Comparison of ENCODE assay signal across 23 cellular contexts in genomic region chr21:26096972-26097371, GRCh38.
A peak's percentile ranks its signal among the peaks of the same experiment; 100 is the strongest.
DNase-seq lines count a peak whose midpoint lies in the region; ATAC-seq and TF ChIP-seq lines count a peak whose summit lies in the region.
"Had no signal": no experiment of that assay in that cellular context is flagged by ENCODE, and none has a peak within 500 bp of the region (broad histone marks: within the 10 kb centered on the region; RNA-seq: fewer than 3 reads in every experiment).

No MANE protein-coding gene starts in this region.

- peaks cover 95% of the 10 kb centered on the region for H3K79me2 ChIP-seq in smooth muscle cell (ENCODE audit: low read depth)

- CTCF ChIA-PET in HEK293 (lab: Yijun Ruan, JAX) (no interaction called here), WTC11 (lab: Charles Lee) (no interaction called here)

- H3K36me3 ChIP-seq in HEK293 (ENCODE audit: control insufficient read depth in 2 of 2, insufficient read depth in 1 of 2, low read length in 2 of 2) = no peaks in the 10 kb centered on the region; a peak in 1 of 3 replicates
- H3K36me3 ChIP-seq in smooth muscle cell (ENCODE audit: low read depth) = no peaks in the 10 kb centered on the region

- no peaks in the 10 kb centered on the region for H3K9me3 ChIP-seq in HEK293 (ENCODE audit: control insufficient read depth, insufficient read depth, low read depth, low read length)
- H3K9me3 ChIP-seq in smooth muscle cell (replicated peaks; ENCODE audit: low read depth) = no peaks in the 10 kb centered on the region
- H3K9me3 ChIP-seq: A549, BLaER1, SJCRH30 had no signal

- H4K20me1 ChIP-seq in smooth muscle cell (ENCODE audit: low read depth) = peaks cover 95% of the 10 kb centered on the region

- H3K9me3 Mint-ChIP-seq in WTC11 (no peaks in the 10 kb centered on the region), mesothelial cell of epicardium (no peaks in the 10 kb centered on the region)

- H3K27ac ChIP-seq in HEK293 (ENCODE audit: extremely low read depth, low read depth, low read length) (no peak overlapping the region), smooth muscle cell (ENCODE audit: low read depth) (peak overlapping the region; percentile 61)
- H3K27ac ChIP-seq: A549, BLaER1, SJCRH30 had no signal

- H3K27me3 Mint-ChIP-seq in WTC11 (ENCODE audit: low read depth) = no peaks in the 10 kb centered on the region
- H3K27me3 Mint-ChIP-seq in mesothelial cell of epicardium (ENCODE audit: low read depth) = no peaks in the 10 kb centered on the region
- H3K27me3 Mint-ChIP-seq: CD4-positive, alpha-beta memory T cell had no signal

- H3K27me3 ChIP-seq in smooth muscle cell (ENCODE audit: low read depth) = no peaks in the 10 kb centered on the region
- H3K27me3 ChIP-seq: BLaER1, SJCRH30 had no signal

- H3K27ac Mint-ChIP-seq in WTC11 = peak overlapping the region; percentile 87
- H3K27ac Mint-ChIP-seq in mesothelial cell of epicardium = peak overlapping the region; percentile 41

- no peak overlapping the region for H3K9ac ChIP-seq in smooth muscle cell (ENCODE audit: low read depth)
- H3K9ac ChIP-seq: BLaER1 had no signal

- H3K4me3 Mint-ChIP-seq in WTC11 = no peak overlapping the region
- no peak overlapping the region for H3K4me3 Mint-ChIP-seq in mesothelial cell of epicardium
- H3K4me3 Mint-ChIP-seq: CD4-positive, alpha-beta memory T cell had no signal

- no peaks in the 10 kb centered on the region; the same call in 1 of the 2 replicates for H3K36me3 Mint-ChIP-seq in WTC11
- peaks cover 4% of the 10 kb centered on the region for H3K36me3 Mint-ChIP-seq in mesothelial cell of epicardium

- H3K4me3 ChIP-seq in HEK293 (ENCODE audit: low read depth, low read length) (no peak overlapping the region), smooth muscle cell (no peak overlapping the region)
- H3K4me3 ChIP-seq: A549, BLaER1, GM12878, SJCRH30 had no signal

- peaks cover 12% of the 10 kb centered on the region for H3F3A ChIP-seq in smooth muscle cell (ENCODE audit: low read depth)

- TF ChIP-seq CTCF in HEK293 (tag by site-specific recombination; IDR thresholded peaks at IDR 0.05) (no peak), WTC11 (IDR thresholded peaks at IDR 0.05) (no peak), mesothelial cell of epicardium (IDR thresholded peaks at IDR 0.05; ENCODE audit: unreplicated experiment) (no peak), smooth muscle cell (IDR thresholded peaks at IDR 0.05; ENCODE audit: borderline replicate concordance, insufficient read depth, poor library complexity, severe bottlenecking) (no peak)

- H2AFZ ChIP-seq in smooth muscle cell (ENCODE audit: low read depth) = no peak overlapping the region

- peak overlapping the region; percentile 43 for H3K4me2 ChIP-seq in smooth muscle cell
- H3K4me2 ChIP-seq: A549, BLaER1 had no signal

- POLR2A ChIA-PET in HEK293 (lab: Yijun Ruan, JAX) = no interaction called here
- POLR2A ChIA-PET in WTC11 (lab: Charles Lee) = no interaction called here

- DNase-seq in WTC11 (ENCODE audit: low spot score) (no peak), mesothelial cell of epicardium (ENCODE audit: low spot score in 2 of 2, unreplicated experiment in 2 of 2) (no peak), smooth muscle cell (lab: John Stamatoyannopoulos, UW; ENCODE audit: unreplicated experiment) (no peak)
- no peak for DNase-seq in stimulated activated CD4-positive, alpha-beta T cell treated with anti-CD3 and anti-CD28 coated beads, Interleukin-4, amount 100 ng/mL, for 1 hour
- DNase-seq in stimulated activated naive CD4-positive, alpha-beta T cell treated with Interleukin-2 at 50 U/mL for 16 hours (lab: John Stamatoyannopoulos, UW) = no peak
- DNase-seq: Calu3; CD4-positive, alpha-beta memory T cell; DMS53; EL; GOT3; IMR-90; NCI-H1417; NCI-H187; NCI-H2107; NCI-H510A; NCI-H774; SJCRH30 had no signal

- WGBS in smooth muscle cell (ENCODE audit: low lambda C conversion rate) = 59% methylated on average over 2 of the region's 2 CpGs

- peaks cover 17% of the 10 kb centered on the region; the same call in 1 of the 2 replicates for H3K4me1 ChIP-seq in HEK293 (ENCODE audit: control insufficient read depth, insufficient read depth, low read length)
- peaks cover 30% of the 10 kb centered on the region for H3K4me1 ChIP-seq in smooth muscle cell (ENCODE audit: low read depth)
- H3K4me1 ChIP-seq: BLaER1 had no signal

- ATAC-seq in WTC11 = no peak
- ATAC-seq in GM18870 (IDR thresholded peaks at IDR 0.05; ENCODE audit: unreplicated experiment) = no peak
- ATAC-seq: A549, GM12878, Panc1 had no signal

- H3K4me1 Mint-ChIP-seq in WTC11 = peaks cover 82% of the 10 kb centered on the region
- H3K4me1 Mint-ChIP-seq in mesothelial cell of epicardium = peaks cover 43% of the 10 kb centered on the region

TF ChIP-seq in HEK293, 187 proteins besides CTCF, POLR2A, EP300 and RAD21:
- TF ChIP-seq ZNF548 (tag by site-specific recombination; IDR thresholded peaks at IDR 0.05) (no peak), OSR2 (tag by site-specific recombination; IDR thresholded peaks at IDR 0.05) (0 out of 2 replicates have a peak, but pooled peaks have one; percentile 10)

TF ChIP-seq in WTC11, 78 proteins besides CTCF, POLR2A, EP300 and RAD21:
- no peak for TF ChIP-seq ESRRA (CRISPR knock-in tag; IDR thresholded peaks at IDR 0.05; ENCODE audit: borderline replicate concordance)
- TF ChIP-seq SMAD4 (CRISPR knock-in tag; IDR thresholded peaks at IDR 0.05) = no peak
